Comparison of ENCODE assay signal across 8 cellular contexts in the genomic region with DNA sequence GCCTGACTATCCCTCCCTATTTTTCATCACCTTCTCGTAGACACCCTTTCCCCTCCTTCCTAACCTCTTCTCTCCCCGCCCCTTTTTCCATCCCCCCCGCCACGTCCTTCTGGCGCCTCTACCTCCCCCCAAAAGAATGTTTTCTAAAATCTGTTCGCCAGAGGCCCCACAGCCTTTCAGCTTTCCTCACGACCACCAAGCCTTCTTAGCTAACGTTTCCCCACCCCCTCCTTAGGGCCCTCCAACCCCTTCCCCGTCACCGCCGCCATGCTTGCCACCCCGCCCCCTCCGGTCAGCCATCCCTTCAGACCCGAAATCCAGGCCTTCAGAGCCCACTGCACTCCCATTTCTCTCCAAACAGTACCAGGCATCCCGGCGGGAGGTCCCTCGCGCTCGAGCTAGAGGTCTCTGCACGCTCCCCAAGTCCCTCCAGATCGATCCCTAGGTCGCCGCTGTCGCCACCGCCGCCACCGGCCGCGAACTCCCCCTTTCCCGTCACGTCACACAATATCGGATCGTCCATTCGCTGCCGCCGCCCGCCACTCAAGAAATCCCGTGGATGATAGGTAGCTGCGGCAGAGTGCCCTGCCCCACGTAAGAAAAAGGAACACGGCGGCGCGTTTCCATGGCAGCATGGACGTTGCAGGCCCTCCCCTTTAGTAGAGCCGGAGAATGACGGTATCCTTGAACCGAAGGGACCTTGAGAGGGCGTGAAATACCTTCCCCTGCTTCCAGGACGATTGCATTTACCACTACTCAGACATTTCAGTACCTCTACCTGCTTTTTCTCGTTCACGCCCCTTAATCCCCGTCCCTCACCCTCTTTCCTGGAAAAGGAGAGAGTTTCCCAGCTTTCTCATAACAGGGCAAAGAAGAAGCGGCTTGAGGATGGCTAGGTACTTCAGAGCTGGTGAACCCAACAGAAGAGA. TPM values are rescaled to one million over a fixed set of nuclear protein-coding genes. Genes with fewer than 3 reads are reported as not detected.
DNase-seq lines count a peak whose midpoint lies in the region; ATAC-seq and TF ChIP-seq lines count a peak whose summit lies in the region.

A gene with protein sequence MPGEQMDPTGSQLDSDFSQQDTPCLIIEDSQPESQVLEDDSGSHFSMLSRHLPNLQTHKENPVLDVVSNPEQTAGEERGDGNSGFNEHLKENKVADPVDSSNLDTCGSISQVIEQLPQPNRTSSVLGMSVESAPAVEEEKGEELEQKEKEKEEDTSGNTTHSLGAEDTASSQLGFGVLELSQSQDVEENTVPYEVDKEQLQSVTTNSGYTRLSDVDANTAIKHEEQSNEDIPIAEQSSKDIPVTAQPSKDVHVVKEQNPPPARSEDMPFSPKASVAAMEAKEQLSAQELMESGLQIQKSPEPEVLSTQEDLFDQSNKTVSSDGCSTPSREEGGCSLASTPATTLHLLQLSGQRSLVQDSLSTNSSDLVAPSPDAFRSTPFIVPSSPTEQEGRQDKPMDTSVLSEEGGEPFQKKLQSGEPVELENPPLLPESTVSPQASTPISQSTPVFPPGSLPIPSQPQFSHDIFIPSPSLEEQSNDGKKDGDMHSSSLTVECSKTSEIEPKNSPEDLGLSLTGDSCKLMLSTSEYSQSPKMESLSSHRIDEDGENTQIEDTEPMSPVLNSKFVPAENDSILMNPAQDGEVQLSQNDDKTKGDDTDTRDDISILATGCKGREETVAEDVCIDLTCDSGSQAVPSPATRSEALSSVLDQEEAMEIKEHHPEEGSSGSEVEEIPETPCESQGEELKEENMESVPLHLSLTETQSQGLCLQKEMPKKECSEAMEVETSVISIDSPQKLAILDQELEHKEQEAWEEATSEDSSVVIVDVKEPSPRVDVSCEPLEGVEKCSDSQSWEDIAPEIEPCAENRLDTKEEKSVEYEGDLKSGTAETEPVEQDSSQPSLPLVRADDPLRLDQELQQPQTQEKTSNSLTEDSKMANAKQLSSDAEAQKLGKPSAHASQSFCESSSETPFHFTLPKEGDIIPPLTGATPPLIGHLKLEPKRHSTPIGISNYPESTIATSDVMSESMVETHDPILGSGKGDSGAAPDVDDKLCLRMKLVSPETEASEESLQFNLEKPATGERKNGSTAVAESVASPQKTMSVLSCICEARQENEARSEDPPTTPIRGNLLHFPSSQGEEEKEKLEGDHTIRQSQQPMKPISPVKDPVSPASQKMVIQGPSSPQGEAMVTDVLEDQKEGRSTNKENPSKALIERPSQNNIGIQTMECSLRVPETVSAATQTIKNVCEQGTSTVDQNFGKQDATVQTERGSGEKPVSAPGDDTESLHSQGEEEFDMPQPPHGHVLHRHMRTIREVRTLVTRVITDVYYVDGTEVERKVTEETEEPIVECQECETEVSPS (N-terminal part only) (minus strand): TSS at position 484 of the 929 bp plus-strand sequence. CDS start 113 bp downstream, at position 371.

- H3K9me3 ChIP-seq in adrenal gland (replicated peaks in 1 of 3) (no peaks in the 10 kb centered on the region), trophoblast cell (ENCODE audit: insufficient read depth, low read depth, low read length) (no peaks in the 10 kb centered on the region), tibial nerve (no peaks in the 10 kb centered on the region)

- peak within 1 kb of the TSS; percentile 78 for H4K12ac ChIP-seq in trophoblast cell (ENCODE audit: low read depth, low read length)

- H3K79me1 ChIP-seq in trophoblast cell (ENCODE audit: low read length), result peaks cover 3% of the 10 kb centered on the region

- peak within 1 kb of the TSS; percentile 60 for H4K91ac ChIP-seq in trophoblast cell (ENCODE audit: low read depth, low read length)

- no peak within 1 kb of the TSS for H3K23ac ChIP-seq in trophoblast cell (ENCODE audit: low read length)

- H2AK5ac ChIP-seq in trophoblast cell (ENCODE audit: low read length), result no peak within 1 kb of the TSS

- peaks cover 0 to 21% of the 10 kb centered on the region in 2 donors for H3K36me3 ChIP-seq in adrenal gland (replicated peaks in 1 of 2)
- H3K36me3 ChIP-seq in trophoblast cell (ENCODE audit: control insufficient read depth in 1 of 2, insufficient read depth in 2 of 2, low read length in 2 of 2), result peaks cover 4 to 10% of the 10 kb centered on the region in 2 experiments
- peaks cover 0 to 29% (median 0%) of the 10 kb centered on the region in 3 donors for H3K36me3 ChIP-seq in tibial nerve

- H3K18ac ChIP-seq in trophoblast cell (ENCODE audit: low read length), result peak within 1 kb of the TSS; percentile 86

- peak; percentile 98 for ATAC-seq in HG02870 (IDR thresholded peaks at IDR 0.05; ENCODE audit: unreplicated experiment)

- no peak for TF ChIP-seq CTCF in GM13976 (IDR thresholded peaks at IDR 0.05; ENCODE audit: borderline replicate concordance, control extremely low read depth, extremely low read depth, insufficient read depth, missing control alignments)
- no peak for TF ChIP-seq CTCF in adrenal gland (IDR thresholded peaks at IDR 0.05)
- TF ChIP-seq CTCF in tibial nerve (IDR thresholded peaks at IDR 0.05), result peak in 1 of 5 experiments; percentile 32

- intact Hi-C loops in T-helper 1 cell treated with Interleukin-12 subunit alpha and Interleukin-12 subunit beta and Interleukin-4 antibody, amounts not matched to agents 30 ng/mL and 1 ng/mL, for 36 hours (cut with micrococcal nuclease), result loop anchor here (1.0 to 5.0 kb wide), 5 partner anchors 17 to 307 kb away; a partner anchor contains a TSS
- intact Hi-C loops in adrenal gland (cut with DNase I) (no loop called here), cardiac septum (cut with DNase I) (loop anchor here (1.0 kb wide), 1 partner anchor 17 kb away; no protein-coding TSS in a partner anchor)

- H3K4me2 ChIP-seq in trophoblast cell (ENCODE audit: low read length), result peak within 1 kb of the TSS; percentile 97

- peak in 1 of 2 donors; percentile 80 for TF ChIP-seq EP300 in tibial nerve (IDR thresholded peaks at IDR 0.05)

- H3K9ac ChIP-seq in trophoblast cell (ENCODE audit: low read length), result peak within 1 kb of the TSS; percentile 96

- H3K79me2 ChIP-seq in trophoblast cell (ENCODE audit: control insufficient read depth, insufficient read depth, low read length, poor library complexity), result no peaks in the 10 kb centered on the region

- H3K4me1 ChIP-seq in adrenal gland (replicated peaks in 1 of 2) (peaks cover 12 to 26% of the 10 kb centered on the region in 2 donors), trophoblast cell (ENCODE audit: control insufficient read depth in 1 of 2, insufficient read depth in 2 of 2, low read length in 2 of 2) (no peaks in the 10 kb centered on the region), tibial nerve (peaks cover 0 to 37% (median 2%) of the 10 kb centered on the region in 4 donors)

- H3K4ac ChIP-seq in trophoblast cell (ENCODE audit: low read depth, low read length), result peak within 1 kb of the TSS; percentile 47

- H4K8ac ChIP-seq in trophoblast cell (ENCODE audit: low read depth, low read length), result peak within 1 kb of the TSS; percentile 93

- H2BK12ac ChIP-seq in trophoblast cell (ENCODE audit: low read length), result no peak within 1 kb of the TSS

- H3K14ac ChIP-seq in trophoblast cell (ENCODE audit: low read length), result peak within 1 kb of the TSS; percentile 90

- peak within 1 kb of the TSS; percentile 58 for H2BK5ac ChIP-seq in trophoblast cell (ENCODE audit: low read depth, low read length, poor library complexity)

- DNase-seq in GM13976 (ENCODE audit: low spot score) (peak; percentile 97), NCI-H146 treated with DMSO at 0.1 percent for 48 hours (lab: John Stamatoyannopoulos, UW; ENCODE audit: unreplicated experiment) (peak; percentile 82), adrenal gland (peak; percentile 96 to 100 (median 99)), cardiac septum (ENCODE audit: low spot score) (peak; percentile 99), trophoblast cell (peak; percentile 99), tibial nerve (ENCODE audit: low spot score in 2 of 2) (peak; percentile 96 to 98)

- in situ Hi-C loops in GM13976 (cut with MboI; ENCODE audit: low sequenced_read_pairs, unreplicated experiment), result no loop called here

- H2AFZ ChIP-seq in trophoblast cell (ENCODE audit: insufficient read depth, low read length, poor library complexity), result peak within 1 kb of the TSS; percentile 90

- H3K27me3 ChIP-seq in adrenal gland (no peaks in the 10 kb centered on the region), trophoblast cell (ENCODE audit: insufficient read depth, low read length) (no peaks in the 10 kb centered on the region), tibial nerve (no peaks in the 10 kb centered on the region)

- H3K27ac ChIP-seq in adrenal gland, result peak within 1 kb of the TSS; percentile 69 to 94 (median 80)
- peak within 1 kb of the TSS; percentile 66 for H3K27ac ChIP-seq in trophoblast cell (ENCODE audit: low read depth, low read length)
- peak within 1 kb of the TSS; percentile 80 to 91 (median 86) for H3K27ac ChIP-seq in tibial nerve

- 0 to 1% (median 1%) methylated on average over 23 to 54 of the region's 54 CpGs for WGBS in adrenal gland, 4 donors
- WGBS in trophoblast cell (ENCODE audit: extremely low coverage, insufficient coverage, insufficient read length), result no CpG with 5 or more reads among the region's 54 CpGs
- 0 to 1% methylated on average over 29 to 54 of the region's 54 CpGs for WGBS in tibial nerve, 2 donors

- TF ChIP-seq POLR2A in adrenal gland (IDR thresholded peaks at IDR 0.05) (peak; percentile 18 to 51), tibial nerve (IDR thresholded peaks at IDR 0.05) (peak in 1 of 2 donors; percentile 48)

- H3K4me3 ChIP-seq in adrenal gland (peak within 1 kb of the TSS in 3 of 4 donors; percentile 69 to 90 (median 83)), trophoblast cell (ENCODE audit: low read depth, low read length) (peak within 1 kb of the TSS; percentile 100), tibial nerve (peak within 1 kb of the TSS; percentile 70 to 80 (median 74))

- H2BK120ac ChIP-seq in trophoblast cell (ENCODE audit: insufficient read depth, low read length, poor library complexity), result peak within 1 kb of the TSS; percentile 78

RNA-seq across cellular contexts. Expression of the gene that starts here (rescaled TPM):
- 32.0 and 35.5 TPM in 2 replicates for total RNA-seq in T-helper 1 cell treated with Interleukin-12 subunit alpha and Interleukin-12 subunit beta and Interleukin-4 antibody, amounts not matched to agents 30 ng/mL and 1 ng/mL, for 36 hours
- total RNA-seq in adrenal gland (10 to 100 TPM; 22.8 to 63.6 (median 43.8) TPM), cardiac septum (33.1 TPM), tibial nerve (10 to 100 TPM; 37.6 to 47.4 (median 42.4) TPM)
- polyA plus RNA-seq in adrenal gland, result 10 to 100 TPM; 32.9 to 45.3 (median 41.6) TPM
- polyA plus RNA-seq in trophoblast cell (2013), result 22.8 TPM in 2 replicates

Comparison
In these comparisons a context has a peak if more than half of its experiments do, and no peak if none do; other contexts are left out.
1. Peak in every context shown above with its lines: DNase-seq, ATAC-seq, H3K4me3 ChIP-seq and H3K27ac ChIP-seq.
2. intact Hi-C loops: an anchor here in T-helper 1 cell treated with Interleukin-12 subunit alpha and Interleukin-12 subunit beta and Interleukin-4 antibody, amounts not matched to agents 30 ng/mL and 1 ng/mL, for 36 hours (1.0 to 5.0 kb wide) and cardiac septum (1.0 kb wide); none called in adrenal gland.